In genomic region chr1:11273595-11274234, GRCh38 we compare ENCODE assay signal across 2 cellular contexts.
A peak's percentile ranks its signal among the peaks of the same experiment; 100 is the strongest.
TF ChIP-seq lines count a peak whose summit lies in the region.

No MANE protein-coding gene starts in this region.

TF ChIP-seq in K562, 482 proteins besides CTCF, POLR2A, EP300 and RAD21 (continues in another document):
- no peak for TF ChIP-seq RCOR1 (IDR thresholded peaks at IDR 0.05; ENCODE audit: borderline replicate concordance in 1 of 2, low read depth in 2 of 2, low read length in 2 of 2)
- no peak for TF ChIP-seq ZNF79 (CRISPR knock-in tag; IDR thresholded peaks at IDR 0.05; ENCODE audit: low read depth)
- 0 out of 2 replicates have a peak, but pooled peaks have one; percentile 16 for TF ChIP-seq ZBED1 (IDR thresholded peaks at IDR 0.05)
- no peak for TF ChIP-seq GTF2B (IDR thresholded peaks at IDR 0.05; ENCODE audit: extremely low read depth, insufficient read length)
- no peak for TF ChIP-seq JUN (IDR thresholded peaks at IDR 0.05; ENCODE audit: borderline replicate concordance, low read depth, low read length)
- no peak for TF ChIP-seq JUN (CRISPR knock-in tag; IDR thresholded peaks at IDR 0.05; ENCODE audit: borderline replicate concordance)
- no peak; the same call in none of the 2 replicates for TF ChIP-seq SP1 (CRISPR knock-in tag; IDR thresholded peaks at IDR 0.05)
- no peak for TF ChIP-seq FOXA1 (IDR thresholded peaks at IDR 0.05; ENCODE audit: borderline replicate concordance)
- no peak for TF ChIP-seq SIN3B (IDR thresholded peaks at IDR 0.05; ENCODE audit: low read depth)
- no peak for TF ChIP-seq PHTF2 (CRISPR knock-in tag; IDR thresholded peaks at IDR 0.05)
- TF ChIP-seq ZNF507 (tag; conservative IDR thresholded peaks at IDR 0.05), result no peak
- TF ChIP-seq, protein P1, sequence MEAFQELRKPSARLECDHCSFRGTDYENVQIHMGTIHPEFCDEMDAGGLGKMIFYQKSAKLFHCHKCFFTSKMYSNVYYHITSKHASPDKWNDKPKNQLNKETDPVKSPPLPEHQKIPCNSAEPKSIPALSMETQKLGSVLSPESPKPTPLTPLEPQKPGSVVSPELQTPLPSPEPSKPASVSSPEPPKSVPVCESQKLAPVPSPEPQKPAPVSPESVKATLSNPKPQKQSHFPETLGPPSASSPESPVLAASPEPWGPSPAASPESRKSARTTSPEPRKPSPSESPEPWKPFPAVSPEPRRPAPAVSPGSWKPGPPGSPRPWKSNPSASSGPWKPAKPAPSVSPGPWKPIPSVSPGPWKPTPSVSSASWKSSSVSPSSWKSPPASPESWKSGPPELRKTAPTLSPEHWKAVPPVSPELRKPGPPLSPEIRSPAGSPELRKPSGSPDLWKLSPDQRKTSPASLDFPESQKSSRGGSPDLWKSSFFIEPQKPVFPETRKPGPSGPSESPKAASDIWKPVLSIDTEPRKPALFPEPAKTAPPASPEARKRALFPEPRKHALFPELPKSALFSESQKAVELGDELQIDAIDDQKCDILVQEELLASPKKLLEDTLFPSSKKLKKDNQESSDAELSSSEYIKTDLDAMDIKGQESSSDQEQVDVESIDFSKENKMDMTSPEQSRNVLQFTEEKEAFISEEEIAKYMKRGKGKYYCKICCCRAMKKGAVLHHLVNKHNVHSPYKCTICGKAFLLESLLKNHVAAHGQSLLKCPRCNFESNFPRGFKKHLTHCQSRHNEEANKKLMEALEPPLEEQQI (IDR thresholded peaks at IDR 0.05), result no peak
- no peak for TF ChIP-seq ARID2 (IDR thresholded peaks at IDR 0.05)
- no peak for TF ChIP-seq MITF (IDR thresholded peaks at IDR 0.05)
- no peak for TF ChIP-seq WHSC1 (IDR thresholded peaks at IDR 0.05; ENCODE audit: low read length)
- TF ChIP-seq RBFOX2 (IDR thresholded peaks at IDR 0.05; ENCODE audit: low read depth, low read length), result peak; percentile 80
- TF ChIP-seq ZNF232 (CRISPR knock-in tag; IDR thresholded peaks at IDR 0.05), result peak; percentile 65
- no peak for TF ChIP-seq SMAD3 (CRISPR knock-in tag; conservative IDR thresholded peaks at IDR 0.05)
- TF ChIP-seq ZFPM2 (CRISPR knock-in tag; IDR thresholded peaks at IDR 0.05), result no peak
- no peak for TF ChIP-seq RFX1 (IDR thresholded peaks at IDR 0.05)
- no peak for TF ChIP-seq PYGO2 (tag; IDR thresholded peaks at IDR 0.05)
- no peak for TF ChIP-seq ZNF41 (CRISPR knock-in tag; conservative IDR thresholded peaks at IDR 0.05)
- no peak for TF ChIP-seq ZNF197 (CRISPR knock-in tag; IDR thresholded peaks at IDR 0.05; ENCODE audit: low read depth)
- TF ChIP-seq POLR2G (IDR thresholded peaks at IDR 0.05; ENCODE audit: low read depth, low read length), result no peak
- no peak for TF ChIP-seq SRSF1 (IDR thresholded peaks at IDR 0.05; ENCODE audit: low read depth, low read length)
- TF ChIP-seq HMG20A (CRISPR knock-in tag; conservative IDR thresholded peaks at IDR 0.05), result no peak
- TF ChIP-seq MCM2 (IDR thresholded peaks at IDR 0.05; ENCODE audit: low read depth), result no peak
- TF ChIP-seq RB1 (IDR thresholded peaks at IDR 0.05; ENCODE audit: low read depth), result no peak
- TF ChIP-seq CBX5 (IDR thresholded peaks at IDR 0.05; ENCODE audit: borderline replicate concordance, low read depth), result no peak
- TF ChIP-seq SNIP1 (IDR thresholded peaks at IDR 0.05; ENCODE audit: low read depth), result no peak
- no peak for TF ChIP-seq YY1 (IDR thresholded peaks at IDR 0.05; ENCODE audit: borderline replicate concordance in 1 of 3, control insufficient read depth in 1 of 3, extremely low read depth in 1 of 3, insufficient read depth in 3 of 3, insufficient read length in 1 of 3, insufficient replicate concordance in 2 of 3, low read depth in 1 of 3, low read length in 2 of 3)

TF ChIP-seq in HepG2, 621 proteins besides CTCF, POLR2A, EP300 and RAD21 (continues in another document):
- TF ChIP-seq NR2F6 (IDR thresholded peaks at IDR 0.05), result no peak
- no peak for TF ChIP-seq NR2F6 (CRISPR knock-in tag; IDR thresholded peaks at IDR 0.05)
- 0 out of 2 replicates have a peak, but pooled peaks have one; percentile 5 for TF ChIP-seq MAX (IDR thresholded peaks at IDR 0.05)
- TF ChIP-seq, protein P2, sequence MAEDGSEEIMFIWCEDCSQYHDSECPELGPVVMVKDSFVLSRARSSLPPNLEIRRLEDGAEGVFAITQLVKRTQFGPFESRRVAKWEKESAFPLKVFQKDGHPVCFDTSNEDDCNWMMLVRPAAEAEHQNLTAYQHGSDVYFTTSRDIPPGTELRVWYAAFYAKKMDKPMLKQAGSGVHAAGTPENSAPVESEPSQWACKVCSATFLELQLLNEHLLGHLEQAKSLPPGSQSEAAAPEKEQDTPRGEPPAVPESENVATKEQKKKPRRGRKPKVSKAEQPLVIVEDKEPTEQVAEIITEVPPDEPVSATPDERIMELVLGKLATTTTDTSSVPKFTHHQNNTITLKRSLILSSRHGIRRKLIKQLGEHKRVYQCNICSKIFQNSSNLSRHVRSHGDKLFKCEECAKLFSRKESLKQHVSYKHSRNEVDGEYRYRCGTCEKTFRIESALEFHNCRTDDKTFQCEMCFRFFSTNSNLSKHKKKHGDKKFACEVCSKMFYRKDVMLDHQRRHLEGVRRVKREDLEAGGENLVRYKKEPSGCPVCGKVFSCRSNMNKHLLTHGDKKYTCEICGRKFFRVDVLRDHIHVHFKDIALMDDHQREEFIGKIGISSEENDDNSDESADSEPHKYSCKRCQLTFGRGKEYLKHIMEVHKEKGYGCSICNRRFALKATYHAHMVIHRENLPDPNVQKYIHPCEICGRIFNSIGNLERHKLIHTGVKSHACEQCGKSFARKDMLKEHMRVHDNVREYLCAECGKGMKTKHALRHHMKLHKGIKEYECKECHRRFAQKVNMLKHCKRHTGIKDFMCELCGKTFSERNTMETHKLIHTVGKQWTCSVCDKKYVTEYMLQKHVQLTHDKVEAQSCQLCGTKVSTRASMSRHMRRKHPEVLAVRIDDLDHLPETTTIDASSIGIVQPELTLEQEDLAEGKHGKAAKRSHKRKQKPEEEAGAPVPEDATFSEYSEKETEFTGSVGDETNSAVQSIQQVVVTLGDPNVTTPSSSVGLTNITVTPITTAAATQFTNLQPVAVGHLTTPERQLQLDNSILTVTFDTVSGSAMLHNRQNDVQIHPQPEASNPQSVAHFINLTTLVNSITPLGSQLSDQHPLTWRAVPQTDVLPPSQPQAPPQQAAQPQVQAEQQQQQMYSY (CRISPR knock-in tag; IDR thresholded peaks at IDR 0.05), result 0 out of 2 replicates have a peak, but pooled peaks have one; percentile 19
- TF ChIP-seq AGO2 (optimal IDR thresholded peaks at IDR 0.05; ENCODE audit: low read depth, low read length), result peak; percentile 47
- TF ChIP-seq, protein P3, sequence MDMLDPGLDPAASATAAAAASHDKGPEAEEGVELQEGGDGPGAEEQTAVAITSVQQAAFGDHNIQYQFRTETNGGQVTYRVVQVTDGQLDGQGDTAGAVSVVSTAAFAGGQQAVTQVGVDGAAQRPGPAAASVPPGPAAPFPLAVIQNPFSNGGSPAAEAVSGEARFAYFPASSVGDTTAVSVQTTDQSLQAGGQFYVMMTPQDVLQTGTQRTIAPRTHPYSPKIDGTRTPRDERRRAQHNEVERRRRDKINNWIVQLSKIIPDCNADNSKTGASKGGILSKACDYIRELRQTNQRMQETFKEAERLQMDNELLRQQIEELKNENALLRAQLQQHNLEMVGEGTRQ (IDR thresholded peaks at IDR 0.05; ENCODE audit: low read depth, low read length), result no peak
- TF ChIP-seq, protein P3 (CRISPR knock-in tag; IDR thresholded peaks at IDR 0.05; ENCODE audit: borderline replicate concordance), result peak; percentile 31; the same call in 1 of the 2 replicates
- no peak for TF ChIP-seq ZNF652 (CRISPR knock-in tag; IDR thresholded peaks at IDR 0.05; ENCODE audit: borderline replicate concordance, low read depth)
- TF ChIP-seq EED (CRISPR knock-in tag; IDR thresholded peaks at IDR 0.05), result peak; percentile 68; the same call in 1 of the 2 replicates
- TF ChIP-seq ZBTB14 (CRISPR knock-in tag; IDR thresholded peaks at IDR 0.05), result no peak; the same call in 1 of the 2 replicates
- no peak for TF ChIP-seq ZNF703 (CRISPR knock-in tag; IDR thresholded peaks at IDR 0.05; ENCODE audit: borderline replicate concordance)
- TF ChIP-seq ZNF224 (CRISPR knock-in tag; IDR thresholded peaks at IDR 0.05), result peak; percentile 26; the same call in 1 of the 2 replicates
- TF ChIP-seq ZC3H4 (CRISPR knock-in tag; IDR thresholded peaks at IDR 0.05; ENCODE audit: borderline replicate concordance), result peak; percentile 85; the same call in 1 of the 2 replicates
- peak; percentile 89 for TF ChIP-seq ZNF709 (CRISPR knock-in tag; IDR thresholded peaks at IDR 0.05)
- peak; percentile 7 for TF ChIP-seq ZFX (CRISPR knock-in tag; IDR thresholded peaks at IDR 0.05; ENCODE audit: low read depth)
- TF ChIP-seq DR1 (CRISPR knock-in tag; IDR thresholded peaks at IDR 0.05), result 0 out of 2 replicates have a peak, but pooled peaks have one; percentile 40
- 0 out of 2 replicates have a peak, but pooled peaks have one; percentile 4 for TF ChIP-seq NRL (CRISPR knock-in tag; IDR thresholded peaks at IDR 0.05; ENCODE audit: borderline replicate concordance)
- TF ChIP-seq ZNF687 (CRISPR knock-in tag; IDR thresholded peaks at IDR 0.05), result peak; percentile 63
- 0 out of 2 replicates have a peak, but pooled peaks have one; percentile 44 for TF ChIP-seq HNRNPL (IDR thresholded peaks at IDR 0.05; ENCODE audit: low read depth, low read length)
